ENCODE assay signal across 9 cellular contexts in the genomic region with DNA sequence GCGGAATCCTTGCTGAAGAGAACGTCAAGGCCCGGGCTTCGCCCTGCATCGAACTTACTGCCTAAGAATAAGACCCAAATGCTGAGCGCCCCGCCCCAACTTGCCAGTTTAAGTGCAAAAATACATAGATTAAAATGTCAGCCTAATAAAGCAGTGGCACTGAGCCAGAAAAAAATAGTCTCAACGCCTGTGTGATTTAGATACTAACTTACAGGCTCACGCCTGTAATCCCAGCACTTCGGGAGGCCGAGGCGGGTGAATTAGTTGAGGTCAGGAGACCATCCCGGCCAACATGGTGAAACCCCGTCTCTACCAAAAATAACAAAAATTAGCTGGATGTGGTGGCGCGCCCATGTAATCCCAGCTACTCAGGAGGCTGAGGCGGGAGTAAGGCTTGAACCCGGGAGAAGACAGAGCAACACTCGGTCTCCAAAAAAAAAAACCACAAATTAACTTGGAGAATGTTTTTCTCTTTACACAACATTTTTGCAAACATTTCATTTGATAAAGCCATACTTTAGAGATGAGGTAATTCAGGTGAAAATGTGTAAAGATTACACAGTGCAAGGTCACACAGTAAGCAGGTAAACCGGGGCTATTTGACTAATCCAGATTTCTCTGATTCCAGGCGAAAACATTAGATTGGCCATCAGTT. TPM values are rescaled to one million over a fixed set of nuclear protein-coding genes. Genes with fewer than 3 reads are reported as not detected.
DNase-seq lines count a peak whose midpoint lies in the region; ATAC-seq and TF ChIP-seq lines count a peak whose summit lies in the region.
"Had no signal": no experiment of that assay in that cellular context is flagged by ENCODE, and none has a peak within 500 bp of the region (broad histone marks: within the 10 kb centered on the region; RNA-seq: fewer than 3 reads in every experiment).

No MANE protein-coding gene starts in this region.

- H3K27me3 Mint-ChIP-seq in mesothelial cell of epicardium (ENCODE audit: low read depth) = no peaks in the 10 kb centered on the region

- H3K27ac Mint-ChIP-seq in mesothelial cell of epicardium = peak overlapping the region; percentile 100

- ATAC-seq in Right ventricle myocardium inferior = no peak
- ATAC-seq in left ventricle myocardium superior = no peak
- no peak for ATAC-seq in HG03108 (IDR thresholded peaks at IDR 0.05; ENCODE audit: unreplicated experiment)
- no peak for ATAC-seq in GM18861 (IDR thresholded peaks at IDR 0.05; ENCODE audit: unreplicated experiment)

- H3K4me3 ChIP-seq in colonic mucosa (peak overlapping the region; percentile 64), vagina (peak overlapping the region; percentile 79 to 91)

- no peaks in the 10 kb centered on the region for H3K36me3 ChIP-seq in colonic mucosa
- no peaks in the 10 kb centered on the region for H3K36me3 ChIP-seq in vagina

- H3K36me3 Mint-ChIP-seq in mesothelial cell of epicardium = no peaks in the 10 kb centered on the region

- peaks cover 5% of the 10 kb centered on the region for H3K4me1 ChIP-seq in colonic mucosa
- H3K4me1 ChIP-seq in vagina = peaks cover 36% of the 10 kb centered on the region

- DNase-seq in Right ventricle myocardium inferior (ENCODE audit: missing footprints) (peak; percentile 86), left ventricle myocardium superior (no peak), colonic mucosa (peak; percentile 64), mesothelial cell of epicardium (ENCODE audit: low spot score in 2 of 2, unreplicated experiment in 2 of 2) (no peak), vagina (ENCODE audit: extremely low spot score in 2 of 2) (no peak), SIG-M5 treated with dmso at 0.1 percent for 504 hours (lab: John Stamatoyannopoulos, UW; ENCODE audit: unreplicated experiment) (no peak)
- DNase-seq: T-helper 9 cell had no signal

- H3K27ac ChIP-seq in colonic mucosa = peak overlapping the region; percentile 100
- H3K27ac ChIP-seq in vagina = peak overlapping the region; percentile 94

- no peaks in the 10 kb centered on the region for H3K27me3 ChIP-seq in colonic mucosa
- H3K27me3 ChIP-seq in vagina = no peaks in the 10 kb centered on the region

- TF ChIP-seq POLR2A in vagina (IDR thresholded peaks at IDR 0.05) = no peak

- peak overlapping the region; percentile 99 for H3K4me3 Mint-ChIP-seq in mesothelial cell of epicardium

- H3K4me1 Mint-ChIP-seq in mesothelial cell of epicardium = peaks cover 38% of the 10 kb centered on the region

- H3K9me3 ChIP-seq in colonic mucosa (no peaks in the 10 kb centered on the region), vagina (no peaks in the 10 kb centered on the region)

- peak overlapping the region; percentile 92 to 98 for H3K9ac ChIP-seq in colonic mucosa (ENCODE audit: low read depth in 2 of 2, low read length in 2 of 2)

- intact Hi-C loops in Right ventricle myocardium inferior (cut with DNase I) (loop anchor here (2.0 to 5.0 kb wide), 2 partner anchors 95 to 276 kb away; a partner anchor contains a TSS), left ventricle myocardium superior (cut with micrococcal nuclease) (no loop called here), colonic mucosa (cut with DNase I) (no loop called here), vagina (cut with DNase I) (loop anchor here (1.0 kb wide), 1 partner anchor 327 kb away; a partner anchor contains a TSS)

- no peaks in the 10 kb centered on the region for H3K9me3 Mint-ChIP-seq in mesothelial cell of epicardium

- TF ChIP-seq CTCF in colonic mucosa (IDR thresholded peaks at IDR 0.05) = no peak
- no peak for TF ChIP-seq CTCF in mesothelial cell of epicardium (IDR thresholded peaks at IDR 0.05; ENCODE audit: unreplicated experiment)
- no peak for TF ChIP-seq CTCF in vagina (IDR thresholded peaks at IDR 0.05)

RNA-seq across cellular contexts. Expression of a gene that starts 1.2 kb away (rescaled TPM):
- total RNA-seq in Right ventricle myocardium inferior (42.3 TPM), left ventricle myocardium superior (39.3 TPM), colonic mucosa (10 to 100 TPM; 68.2 to 71.4 TPM), mesothelial cell of epicardium (81.5 to 88.4 TPM (median 86.2 TPM) in 3 replicates), vagina (52.1 TPM)

Comparison
In these comparisons a context has a peak if more than half of its experiments do, and no peak if none do; other contexts are left out.
1. DNase-seq: peak in Right ventricle myocardium inferior (single experiment) and colonic mucosa (single experiment); none in left ventricle myocardium superior (single experiment), mesothelial cell of epicardium (0 of 2), vagina (0 of 2) and SIG-M5 treated with dmso at 0.1 percent for 504 hours (single experiment).
2. intact Hi-C loops: an anchor here in Right ventricle myocardium inferior (2.0 to 5.0 kb wide) and vagina (1.0 kb wide); none called in left ventricle myocardium superior and colonic mucosa.